ENCODE assay signal across 1 cellular context in the genomic region with DNA sequence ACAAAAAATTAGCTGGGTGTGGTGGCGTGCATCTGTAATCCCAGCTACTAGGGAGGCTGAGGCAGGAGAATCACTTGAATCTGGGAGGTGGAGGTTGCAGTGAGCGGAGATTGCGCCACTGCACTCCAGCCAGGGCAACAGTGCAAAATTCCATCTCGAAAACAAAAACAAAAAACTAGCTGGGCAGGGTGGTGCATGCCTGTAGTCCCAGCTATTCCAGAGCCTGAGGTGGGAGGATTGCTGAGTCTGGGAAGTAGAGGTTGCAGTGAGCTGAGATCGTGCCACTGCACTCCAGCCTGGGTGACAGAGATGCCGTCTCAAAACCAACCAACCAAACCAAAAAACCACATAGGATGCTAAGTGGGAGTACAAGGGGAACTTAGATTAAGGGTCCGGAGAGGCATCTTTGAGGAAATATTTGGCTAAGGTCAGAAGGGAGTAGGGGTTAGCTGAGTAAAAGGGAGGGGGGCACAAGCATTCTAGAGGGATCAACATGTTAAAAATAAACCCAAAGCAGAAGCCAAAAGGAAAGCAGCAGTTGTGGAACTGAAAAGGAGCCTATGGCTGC.
TF ChIP-seq lines count a peak whose summit lies in the region.

No MANE protein-coding gene starts in this region.

TF ChIP-seq in HEK293, 187 proteins besides CTCF, POLR2A, EP300 and RAD21:
- TF ChIP-seq, protein P1, sequence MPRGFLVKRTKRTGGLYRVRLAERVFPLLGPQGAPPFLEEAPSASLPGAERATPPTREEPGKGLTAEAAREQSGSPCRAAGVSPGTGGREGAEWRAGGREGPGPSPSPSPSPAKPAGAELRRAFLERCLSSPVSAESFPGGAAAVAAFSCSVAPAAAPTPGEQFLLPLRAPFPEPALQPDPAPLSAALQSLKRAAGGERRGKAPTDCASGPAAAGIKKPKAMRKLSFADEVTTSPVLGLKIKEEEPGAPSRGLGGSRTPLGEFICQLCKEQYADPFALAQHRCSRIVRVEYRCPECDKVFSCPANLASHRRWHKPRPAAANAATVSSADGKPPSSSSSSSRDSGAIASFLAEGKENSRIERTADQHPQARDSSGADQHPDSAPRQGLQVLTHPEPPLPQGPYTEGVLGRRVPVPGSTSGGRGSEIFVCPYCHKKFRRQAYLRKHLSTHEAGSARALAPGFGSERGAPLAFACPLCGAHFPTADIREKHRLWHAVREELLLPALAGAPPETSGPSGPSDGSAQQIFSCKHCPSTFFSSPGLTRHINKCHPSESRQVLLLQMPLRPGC (tag by site-specific recombination; IDR thresholded peaks at IDR 0.05), result no peak
- TF ChIP-seq ZNF280C (tag by site-specific recombination; IDR thresholded peaks at IDR 0.05) (no peak), ZNF514 (tag by site-specific recombination; IDR thresholded peaks at IDR 0.05) (no peak), ZFP69B (tag by site-specific recombination; IDR thresholded peaks at IDR 0.05) (no peak), ZNF600 (tag by site-specific recombination; IDR thresholded peaks at IDR 0.05) (0 out of 2 replicates have a peak, but pooled peaks have one; percentile 25), ZNF394 (tag by site-specific recombination; IDR thresholded peaks at IDR 0.05; ENCODE audit: borderline replicate concordance) (no peak)
- TF ChIP-seq, protein P2, sequence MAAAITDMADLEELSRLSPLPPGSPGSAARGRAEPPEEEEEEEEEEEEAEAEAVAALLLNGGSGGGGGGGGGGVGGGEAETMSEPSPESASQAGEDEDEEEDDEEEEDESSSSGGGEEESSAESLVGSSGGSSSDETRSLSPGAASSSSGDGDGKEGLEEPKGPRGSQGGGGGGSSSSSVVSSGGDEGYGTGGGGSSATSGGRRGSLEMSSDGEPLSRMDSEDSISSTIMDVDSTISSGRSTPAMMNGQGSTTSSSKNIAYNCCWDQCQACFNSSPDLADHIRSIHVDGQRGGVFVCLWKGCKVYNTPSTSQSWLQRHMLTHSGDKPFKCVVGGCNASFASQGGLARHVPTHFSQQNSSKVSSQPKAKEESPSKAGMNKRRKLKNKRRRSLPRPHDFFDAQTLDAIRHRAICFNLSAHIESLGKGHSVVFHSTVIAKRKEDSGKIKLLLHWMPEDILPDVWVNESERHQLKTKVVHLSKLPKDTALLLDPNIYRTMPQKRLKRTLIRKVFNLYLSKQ (tag by site-specific recombination; IDR thresholded peaks at IDR 0.05; ENCODE audit: borderline replicate concordance), result no peak
- TF ChIP-seq, protein P3, sequence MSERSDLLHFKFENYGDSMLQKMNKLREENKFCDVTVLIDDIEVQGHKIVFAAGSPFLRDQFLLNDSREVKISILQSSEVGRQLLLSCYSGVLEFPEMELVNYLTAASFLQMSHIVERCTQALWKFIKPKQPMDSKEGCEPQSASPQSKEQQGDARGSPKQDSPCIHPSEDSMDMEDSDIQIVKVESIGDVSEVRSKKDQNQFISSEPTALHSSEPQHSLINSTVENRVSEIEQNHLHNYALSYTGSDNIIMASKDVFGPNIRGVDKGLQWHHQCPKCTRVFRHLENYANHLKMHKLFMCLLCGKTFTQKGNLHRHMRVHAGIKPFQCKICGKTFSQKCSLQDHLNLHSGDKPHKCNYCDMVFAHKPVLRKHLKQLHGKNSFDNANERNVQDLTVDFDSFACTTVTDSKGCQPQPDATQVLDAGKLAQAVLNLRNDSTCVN (tag by site-specific recombination; optimal IDR thresholded peaks at IDR 0.05), result no peak
